ENCODE assay signal across 1 cellular context in genomic region chr5:109900911-109901627, GRCh38.
TF ChIP-seq lines count a peak whose summit lies in the region.

No MANE protein-coding gene starts in this region.

TF ChIP-seq in HepG2, 621 proteins besides CTCF, POLR2A, EP300 and RAD21 (continued from another document):
- peak in 1 of 2 experiments; percentile 63; a peak in 2 of 4 replicates for TF ChIP-seq REST (IDR thresholded peaks at IDR 0.05; ENCODE audit: borderline replicate concordance in 1 of 2, low read depth in 1 of 2, low read length in 2 of 2)
- TF ChIP-seq ZNF792 (CRISPR knock-in tag; IDR thresholded peaks at IDR 0.05), result peak; percentile 16; the same call in 1 of the 2 replicates
- peak; percentile 42 for TF ChIP-seq ZFY (CRISPR knock-in tag; IDR thresholded peaks at IDR 0.05)
- TF ChIP-seq THAP11 (CRISPR knock-in tag; IDR thresholded peaks at IDR 0.05), result peak; percentile 35
- no peak for TF ChIP-seq ZNF790 (CRISPR knock-in tag; IDR thresholded peaks at IDR 0.05; ENCODE audit: borderline replicate concordance)
- no peak for TF ChIP-seq TAF1 (CRISPR knock-in tag; IDR thresholded peaks at IDR 0.05)
- no peak for TF ChIP-seq IKZF1 (IDR thresholded peaks at IDR 0.05)
- peak; percentile 44; the same call in 1 of the 2 replicates for TF ChIP-seq HOMEZ (CRISPR knock-in tag; IDR thresholded peaks at IDR 0.05; ENCODE audit: low read depth)
- TF ChIP-seq HOXD1 (CRISPR knock-in tag; IDR thresholded peaks at IDR 0.05), result no peak
- TF ChIP-seq STAT5B (CRISPR knock-in tag; IDR thresholded peaks at IDR 0.05), result no peak
- TF ChIP-seq THAP8 (CRISPR knock-in tag; IDR thresholded peaks at IDR 0.05; ENCODE audit: borderline replicate concordance), result no peak
- TF ChIP-seq ZNF557 (CRISPR knock-in tag; IDR thresholded peaks at IDR 0.05), result peak; percentile 77; the same call in 1 of the 2 replicates
- TF ChIP-seq CREM (IDR thresholded peaks at IDR 0.05), result peak; percentile 92
- TF ChIP-seq CREM (CRISPR knock-in tag; IDR thresholded peaks at IDR 0.05), result no peak
- no peak for TF ChIP-seq ZNF552 (CRISPR knock-in tag; IDR thresholded peaks at IDR 0.05; ENCODE audit: borderline replicate concordance)
- TF ChIP-seq DPF2 (CRISPR knock-in tag; IDR thresholded peaks at IDR 0.05; ENCODE audit: borderline replicate concordance, low read depth), result no peak; the same call in 1 of the 2 replicates
- no peak for TF ChIP-seq ZNF224 (CRISPR knock-in tag; IDR thresholded peaks at IDR 0.05)
- TF ChIP-seq HMGXB3 (CRISPR knock-in tag; IDR thresholded peaks at IDR 0.05; ENCODE audit: borderline replicate concordance), result no peak
- TF ChIP-seq ZGPAT (CRISPR knock-in tag; IDR thresholded peaks at IDR 0.05), result peak; percentile 76
- TF ChIP-seq SSRP1 (CRISPR knock-in tag; IDR thresholded peaks at IDR 0.05), result no peak; the same call in 1 of the 2 replicates
- peak; percentile 37; the same call in 1 of the 2 replicates for TF ChIP-seq ZNF414 (CRISPR knock-in tag; IDR thresholded peaks at IDR 0.05)
- TF ChIP-seq CHD4 (IDR thresholded peaks at IDR 0.05; ENCODE audit: borderline replicate concordance, low read length), result peak; percentile 70; the same call in 1 of the 2 replicates
- TF ChIP-seq ZNF629 (CRISPR knock-in tag; conservative IDR thresholded peaks at IDR 0.05), result no peak
- peak; percentile 72 for TF ChIP-seq KLF12 (CRISPR knock-in tag; IDR thresholded peaks at IDR 0.05; ENCODE audit: borderline replicate concordance)
- TF ChIP-seq BRCA1 (CRISPR knock-in tag; IDR thresholded peaks at IDR 0.05), result no peak
- TF ChIP-seq ZNF547 (CRISPR knock-in tag; IDR thresholded peaks at IDR 0.05), result no peak
- TF ChIP-seq TP53 (CRISPR knock-in tag; conservative IDR thresholded peaks at IDR 0.05), result peak; percentile 62; the same call in 1 of the 2 replicates
- no peak for TF ChIP-seq NR0B2 (CRISPR knock-in tag; IDR thresholded peaks at IDR 0.05)
- no peak for TF ChIP-seq HMGA1 (CRISPR knock-in tag; conservative IDR thresholded peaks at IDR 0.05)
- TF ChIP-seq SALL1 (CRISPR knock-in tag; IDR thresholded peaks at IDR 0.05), result peak; percentile 98
- no peak for TF ChIP-seq ZC3H13 (CRISPR knock-in tag; IDR thresholded peaks at IDR 0.05)
- peak; percentile 65 for TF ChIP-seq RERE (CRISPR knock-in tag; IDR thresholded peaks at IDR 0.05; ENCODE audit: low read depth)
- TF ChIP-seq ZNF550 (CRISPR knock-in tag; IDR thresholded peaks at IDR 0.05; ENCODE audit: borderline replicate concordance), result no peak
- TF ChIP-seq ZSCAN12 (CRISPR knock-in tag; IDR thresholded peaks at IDR 0.05), result no peak
- peak; percentile 60; the same call in 1 of the 2 replicates for TF ChIP-seq ZFX (CRISPR knock-in tag; IDR thresholded peaks at IDR 0.05; ENCODE audit: low read depth)
- TF ChIP-seq THRA (CRISPR knock-in tag; IDR thresholded peaks at IDR 0.05; ENCODE audit: borderline replicate concordance), result peak; percentile 82
- TF ChIP-seq MED13 (CRISPR knock-in tag; IDR thresholded peaks at IDR 0.05), result peak; percentile 92; the same call in 1 of the 2 replicates
- no peak for TF ChIP-seq SRF (IDR thresholded peaks at IDR 0.05; ENCODE audit: low read depth, low read length)
- peak; percentile 67 for TF ChIP-seq NR2F6 (IDR thresholded peaks at IDR 0.05)
- peak; percentile 35; the same call in 1 of the 2 replicates for TF ChIP-seq NR2F6 (CRISPR knock-in tag; IDR thresholded peaks at IDR 0.05)
- 0 out of 2 replicates have a peak, but pooled peaks have one; percentile 48 for TF ChIP-seq ZMYM3 (CRISPR knock-in tag; IDR thresholded peaks at IDR 0.05)
- TF ChIP-seq SOX5 (CRISPR knock-in tag; IDR thresholded peaks at IDR 0.05; ENCODE audit: borderline replicate concordance), result peak; percentile 61; the same call in 1 of the 2 replicates
- peak; percentile 76; the same call in 1 of the 2 replicates for TF ChIP-seq ZFP82 (CRISPR knock-in tag; IDR thresholded peaks at IDR 0.05; ENCODE audit: borderline replicate concordance)
- TF ChIP-seq ATF1 (CRISPR knock-in tag; IDR thresholded peaks at IDR 0.05), result peak; percentile 64
